In genomic region chr22:19383292-19383691, GRCh38 we compare ENCODE assay signal across 22 cellular contexts. TPM values are rescaled to one million over a fixed set of nuclear protein-coding genes. Genes with fewer than 3 reads are reported as not detected.
DNase-seq lines count a peak whose midpoint lies in the region; ATAC-seq, FAIRE-seq and TF ChIP-seq lines count a peak whose summit lies in the region.
"Had no signal": no experiment of that assay in that cellular context is flagged by ENCODE, and none has a peak within 500 bp of the region (broad histone marks: within the 10 kb centered on the region; RNA-seq: fewer than 3 reads in every experiment).

No MANE protein-coding gene starts in this region.

- no peaks in the 10 kb centered on the region for H3K79me2 ChIP-seq in K562 (ENCODE audit: control insufficient read depth, insufficient read depth, low read length)
- no peaks in the 10 kb centered on the region for H3K79me2 ChIP-seq in mammary epithelial cell (ENCODE audit: insufficient read depth, low read length)

- 86% methylated on average over 9 of the region's 9 CpGs for WGBS in K562 (ENCODE audit: insufficient coverage, low coverage, missing lambda C conversion rate)
- WGBS in mammary epithelial cell (ENCODE audit: low coverage, missing lambda C conversion rate) = 65% methylated on average over 8 of the region's 9 CpGs

- H4K20me1 ChIP-seq in K562 (replicated peaks; ENCODE audit: control insufficient read depth, insufficient read depth, low read length) = 0 out of 2 replicates have a peak, but pooled peaks cover 3% of the 10 kb centered on the region
- H4K20me1 ChIP-seq in mammary epithelial cell (ENCODE audit: insufficient read depth, low read length) = no peaks in the 10 kb centered on the region

- DNase-seq in D341Med (ENCODE audit: low spot score) (peak; percentile 6), K562 (ENCODE audit: extremely low read depth in 1 of 4, low spot score in 3 of 4) (no peak), left lobe of liver (ENCODE audit: low spot score) (peak; percentile 24), progenitor cell of endocrine pancreas (ENCODE audit: low spot score, unreplicated experiment) (no peak), mammary epithelial cell (no peak), A673 (ENCODE audit: low spot score) (no peak), SKM-1 treated with dmso at 0.1 percent for 144 hours (lab: John Stamatoyannopoulos, UW; ENCODE audit: unreplicated experiment) (no peak)
- DNase-seq in stimulated activated naive B cell treated with anti-CD40 and anti-IgM and Interleukin-4, amounts not matched to agents 10 μg/mL and 1 μg/mL and 100 μg/mL, for 72 hours = no peak
- DNase-seq: 8988T; CD4-positive, CD25-positive, alpha-beta regulatory T cell; CD8-positive, alpha-beta memory T cell; COR-L47; HCEC 1CT; IMR-90 had no signal

- FAIRE-seq in K562 (lab: Jason Lieb, UNC) = no peak
- FAIRE-seq: D721Med, G401.6, GM12891, GM19239, H1, HTR-8/SVneo had no signal

- H3K36me3 Mint-ChIP-seq in progenitor cell of endocrine pancreas (ENCODE audit: insufficient read depth) = peaks cover 18% of the 10 kb centered on the region
- peaks cover 30 to 50% of the 10 kb centered on the region in 2 donors for H3K36me3 Mint-ChIP-seq in stimulated activated naive B cell treated with anti-CD40 and anti-IgM and Interleukin-4, amounts not matched to agents 10 μg/mL and 1 μg/mL and 100 μg/mL, for 72 hours

- no peaks in the 10 kb centered on the region for H3K27me3 Mint-ChIP-seq in progenitor cell of endocrine pancreas
- no peaks in the 10 kb centered on the region for H3K27me3 Mint-ChIP-seq in stimulated activated naive B cell treated with anti-CD40 and anti-IgM and Interleukin-4, amounts not matched to agents 10 μg/mL and 1 μg/mL and 100 μg/mL, for 72 hours
- H3K27me3 Mint-ChIP-seq: B cell; CD4-positive, CD25-positive, alpha-beta regulatory T cell had no signal

- TF ChIP-seq CTCF in K562 (IDR thresholded peaks at IDR 0.05 in 2 of 3, conservative IDR thresholded peaks at IDR 0.05 in 1 of 3; ENCODE audit: insufficient read depth in 2 of 3, low read depth in 1 of 3, low read length in 3 of 3) (no peak), progenitor cell of endocrine pancreas (IDR thresholded peaks at IDR 0.05; ENCODE audit: unreplicated experiment) (no peak), mammary epithelial cell (conservative IDR thresholded peaks at IDR 0.05 in 1 of 2, IDR thresholded peaks at IDR 0.05 in 1 of 2; ENCODE audit: extremely low read depth in 1 of 2, insufficient read depth in 1 of 2, low read depth in 1 of 2, low read length in 2 of 2) (no peak), A673 (conservative IDR thresholded peaks at IDR 0.05; ENCODE audit: low read depth, low read length) (no peak)

- H3K36me3 ChIP-seq in K562 (ENCODE audit: control insufficient read depth, insufficient read depth, low read length) (peaks cover 89% of the 10 kb centered on the region), mammary epithelial cell (ENCODE audit: insufficient read depth, low read length) (peaks cover 31% of the 10 kb centered on the region), A673 (ENCODE audit: insufficient read depth, low read length, poor library complexity, severe bottlenecking) (peaks cover 65% of the 10 kb centered on the region)

- BruUV-seq in K562 (replicated peaks; lab: Mats Ljungman, UMichigan) (no TSS peak), mammary epithelial cell (replicated peaks; lab: Mats Ljungman, UMichigan) (no TSS peak), A673 (replicated peaks; lab: Mats Ljungman, UMichigan) (no TSS peak)

- ATAC-seq in K562 = no peak
- no peak for ATAC-seq in left lobe of liver
- no peak for ATAC-seq in stimulated activated naive B cell treated with anti-CD40 and anti-IgM and Interleukin-4, amounts not matched to agents 10 μg/mL and 1 μg/mL and 100 μg/mL, for 72 hours (replicated peaks)

- H3K4me2 ChIP-seq in K562 (ENCODE audit: insufficient read depth, low read length) = no peak overlapping the region
- H3K4me2 ChIP-seq in mammary epithelial cell (ENCODE audit: insufficient read depth, low read depth, low read length) = no peak overlapping the region
- H3K4me2 ChIP-seq: BLaER1 treated with 17β-estradiol and CSF1 and Interleukin-3, amounts not matched to agents 10 nM and 100 nM had no signal

- POLR2A ChIA-PET in K562 (lab: Yijun Ruan, JAX) = interaction anchor here (0.7 to 5.1 kb wide), 5 partner anchors 9 to 43 kb away, joined by 3 to 24 read pairs (median 6); no protein-coding TSS in a partner anchor
- POLR2A ChIA-PET in A673 (lab: Charles Lee; ENCODE audit: low non-redundant PET) = no interaction called here

- H3K9me1 ChIP-seq in K562 (ENCODE audit: control insufficient read depth, insufficient read depth, low read length) = no peaks in the 10 kb centered on the region

- in situ Hi-C loops in K562 (cut with MboI) = no loop called here
- in situ Hi-C loops in mammary epithelial cell (cut with MboI; ENCODE audit: low sequenced_read_pairs in 2 of 2) = no loop called here

- H3K9me3 ChIP-seq in K562 (replicated peaks; ENCODE audit: control insufficient read depth, insufficient read depth, low read depth, low read length) (no peaks in the 10 kb centered on the region), mammary epithelial cell (replicated peaks; ENCODE audit: insufficient read depth, low read length) (no peaks in the 10 kb centered on the region), A673 (ENCODE audit: low read depth, low read length, poor library complexity, severe bottlenecking) (no peaks in the 10 kb centered on the region)
- H3K9me3 ChIP-seq: BLaER1 treated with 17β-estradiol and CSF1 and Interleukin-3, amounts not matched to agents 10 nM and 100 nM had no signal

- dilution Hi-C loops in mammary epithelial cell (cut with HindIII; ENCODE audit: low sequenced_read_pairs) = no loop called here

- H3K9ac ChIP-seq in K562 (ENCODE audit: insufficient read depth in 1 of 2, low read depth in 2 of 2, low read length in 2 of 2) (peak overlapping the region in 1 of 2 experiments; percentile 40; a peak in 1 of 4 replicates), mammary epithelial cell (ENCODE audit: insufficient read depth, low read length) (no peak overlapping the region)
- H3K9ac ChIP-seq: BLaER1 treated with 17β-estradiol and CSF1 and Interleukin-3, amounts not matched to agents 10 nM and 100 nM had no signal

- H2AFZ ChIP-seq in K562 (ENCODE audit: low read depth, low read length) (no peak overlapping the region), mammary epithelial cell (ENCODE audit: low read depth, low read length) (no peak overlapping the region)

- peak overlapping the region; percentile 39 for H3K27ac Mint-ChIP-seq in progenitor cell of endocrine pancreas
- no peak overlapping the region for H3K27ac Mint-ChIP-seq in stimulated activated naive B cell treated with anti-CD40 and anti-IgM and Interleukin-4, amounts not matched to agents 10 μg/mL and 1 μg/mL and 100 μg/mL, for 72 hours
- H3K27ac Mint-ChIP-seq: B cell; CD4-positive, CD25-positive, alpha-beta regulatory T cell had no signal

- intact Hi-C loops in K562 (cut with micrococcal nuclease) = no loop called here
- intact Hi-C loops in mammary epithelial cell (cut with micrococcal nuclease) = no loop called here
- intact Hi-C loops in A673 (cut with micrococcal nuclease; ENCODE audit: unreplicated experiment) = no loop called here

- no peaks in the 10 kb centered on the region for H3K27me3 ChIP-seq in K562 (ENCODE audit: control insufficient read depth in 2 of 2, insufficient read depth in 2 of 2, low read length in 2 of 2)
- H3K27me3 ChIP-seq in mammary epithelial cell (ENCODE audit: insufficient read depth, low read length) = no peaks in the 10 kb centered on the region
- H3K27me3 ChIP-seq in A673 (replicated peaks; ENCODE audit: insufficient read depth, low read depth, low read length, poor library complexity) = no peaks in the 10 kb centered on the region
- H3K27me3 ChIP-seq: BLaER1 treated with 17β-estradiol and CSF1 and Interleukin-3, amounts not matched to agents 10 nM and 100 nM had no signal

- TF ChIP-seq RAD21 in K562 (CRISPR knock-in tag; conservative IDR thresholded peaks at IDR 0.05 in 1 of 2, IDR thresholded peaks at IDR 0.05 in 1 of 2) = no peak

- TF ChIP-seq EP300 in K562 (IDR thresholded peaks at IDR 0.05; ENCODE audit: low read length) = no peak

- H3K4me3 ChIP-seq in K562 = no peak overlapping the region
- no peak overlapping the region for H3K4me3 ChIP-seq in mammary epithelial cell (replicated peaks in 1 of 3; ENCODE audit: insufficient read depth in 1 of 3, low read depth in 2 of 3, low read length in 3 of 3)
- no peak overlapping the region for H3K4me3 ChIP-seq in A673 (ENCODE audit: low read depth, low read length, poor library complexity, severe bottlenecking)
- H3K4me3 ChIP-seq: BLaER1 treated with 17β-estradiol and CSF1 and Interleukin-3, amounts not matched to agents 10 nM and 100 nM had no signal

- no peaks in the 10 kb centered on the region for H3K4me1 Mint-ChIP-seq in progenitor cell of endocrine pancreas (ENCODE audit: low read depth)
- no peaks in the 10 kb centered on the region for H3K4me1 Mint-ChIP-seq in stimulated activated naive B cell treated with anti-CD40 and anti-IgM and Interleukin-4, amounts not matched to agents 10 μg/mL and 1 μg/mL and 100 μg/mL, for 72 hours
- H3K4me1 Mint-ChIP-seq: B cell; CD8-positive, alpha-beta memory T cell had no signal

- H3K27ac ChIP-seq in K562 (ENCODE audit: extremely low read depth, low read depth, low read length) (no peak overlapping the region), mammary epithelial cell (ENCODE audit: insufficient read depth, low read depth, low read length) (no peak overlapping the region), A673 (ENCODE audit: low read depth, low read length, poor library complexity, severe bottlenecking) (no peak overlapping the region)
- H3K27ac ChIP-seq: BLaER1 treated with 17β-estradiol and CSF1 and Interleukin-3, amounts not matched to agents 10 nM and 100 nM had no signal

- no peak overlapping the region for H3K4me3 Mint-ChIP-seq in progenitor cell of endocrine pancreas (ENCODE audit: low read depth)
- H3K4me3 Mint-ChIP-seq in stimulated activated naive B cell treated with anti-CD40 and anti-IgM and Interleukin-4, amounts not matched to agents 10 μg/mL and 1 μg/mL and 100 μg/mL, for 72 hours = no peak overlapping the region
- H3K4me3 Mint-ChIP-seq: B cell; CD4-positive, CD25-positive, alpha-beta regulatory T cell; CD8-positive, alpha-beta memory T cell had no signal

- TF ChIP-seq POLR2A in K562 (conservative IDR thresholded peaks at IDR 0.05) = no peak

- CTCF ChIA-PET in K562 (lab: Yijun Ruan, JAX; ENCODE audit: low intra/inter-chr PET ratio) (no interaction called here), mammary epithelial cell (lab: Charles Lee; ENCODE audit: low non-redundant PET) (no interaction called here), A673 (lab: Charles Lee) (no interaction called here)

- H3K9me3 Mint-ChIP-seq in progenitor cell of endocrine pancreas (ENCODE audit: low read depth) = no peaks in the 10 kb centered on the region
- no peaks in the 10 kb centered on the region for H3K9me3 Mint-ChIP-seq in stimulated activated naive B cell treated with anti-CD40 and anti-IgM and Interleukin-4, amounts not matched to agents 10 μg/mL and 1 μg/mL and 100 μg/mL, for 72 hours
- H3K9me3 Mint-ChIP-seq: CD4-positive, CD25-positive, alpha-beta regulatory T cell; CD8-positive, alpha-beta memory T cell had no signal

- H3K4me1 ChIP-seq in K562 (replicated peaks in 1 of 2; ENCODE audit: control insufficient read depth in 2 of 2, insufficient read depth in 2 of 2, low read length in 2 of 2) (no peaks in the 10 kb centered on the region), mammary epithelial cell (ENCODE audit: insufficient read depth, low read length) (no peaks in the 10 kb centered on the region), A673 (ENCODE audit: insufficient read depth, low read length, poor library complexity, severe bottlenecking) (no peaks in the 10 kb centered on the region)
- H3K4me1 ChIP-seq: BLaER1 treated with 17β-estradiol and CSF1 and Interleukin-3, amounts not matched to agents 10 nM and 100 nM had no signal

RNA-seq across cellular contexts. Expression of gene HIRA, which starts 48.2 kb away (rescaled TPM):
- 103 and 120 TPM in 2 replicates for total RNA-seq in K562 (2011; cell fraction: chromatin; rRNA removed; ENCODE audit: low replicate concordance)
- 79.7 and 81.6 TPM in 2 replicates for total RNA-seq in K562 (2011; cell fraction: nucleolus; rRNA removed)
- total RNA-seq in K562 (2011; cell fraction: nucleoplasm; rRNA removed) = 66.5 and 67.1 TPM in 2 replicates
- total RNA-seq in K562 (2014; rRNA removed) (58.3 and 70.6 TPM in 2 replicates), K562 (2014; rRNA removed; fragmentation: Illumina TruSeq; extraction: Trizol) (53.9 and 54.0 TPM in 2 replicates), K562 (2015; rRNA removed; fragmentation: Illumina TruSeq; extraction: Trizol) (57.5 and 58.4 TPM in 2 replicates), K562 (2021) (115 and 132 TPM in 2 replicates), left lobe of liver (20.2 TPM), progenitor cell of endocrine pancreas (45.3 and 45.9 TPM in 2 replicates), mammary epithelial cell (10 to 100 TPM; 18.2 to 27.3 TPM), A673 (2021) (50.6 and 52.3 TPM in 2 replicates)
- polyA plus RNA-seq in K562 (2011; rRNA removed) (71.7 and 82.2 TPM in 2 replicates), K562 (2014; fragmentation: Illumina TruSeq; extraction: Trizol) (106 and 114 TPM in 2 replicates), K562 (2014; fragmentation: Nextera tagmentation; extraction: Ambion mirVana) (1 to 10 TPM in 1 of 2 experiments, under 1 TPM in 1; 0.96 to 1.2 TPM), K562 (2014; rRNA removed) (80.0 and 80.8 TPM in 2 replicates), mammary epithelial cell (21.0 TPM)
- polyA plus RNA-seq in K562 (2011; cell fraction: cytosol; rRNA removed) = 105 and 109 TPM in 2 replicates
- polyA plus RNA-seq in K562 (2011; cell fraction: nucleus; rRNA removed) = 104 and 124 TPM in 2 replicates
- 91.6 and 91.8 TPM in 2 replicates for polyA plus RNA-seq in K562 (2012)
- polyA minus RNA-seq in K562 (2011; rRNA and poly(A)+ RNA removed) = 93.7 and 126 TPM in 2 replicates
- polyA minus RNA-seq in K562 (2011; cell fraction: cytosol; rRNA and poly(A)+ RNA removed) = 65.3 and 93.4 TPM in 2 replicates
- polyA minus RNA-seq in K562 (2011; cell fraction: nucleus; rRNA and poly(A)+ RNA removed) = 30.3 and 61.3 TPM in 2 replicates
- polyA minus RNA-seq in mammary epithelial cell = 73.5 TPM

RNA-seq across cellular contexts. Expression of gene MRPL40, which starts 49.1 kb away (rescaled TPM):
- 13.9 and 26.1 TPM in 2 replicates for total RNA-seq in K562 (2011; cell fraction: chromatin; rRNA removed; ENCODE audit: low replicate concordance)
- total RNA-seq in K562 (2011; cell fraction: nucleolus; rRNA removed) = 29.0 and 32.5 TPM in 2 replicates
- total RNA-seq in K562 (2011; cell fraction: nucleoplasm; rRNA removed) = 25.1 and 32.0 TPM in 2 replicates
- total RNA-seq in K562 (2014; rRNA removed) = 160 and 182 TPM in 2 replicates
- total RNA-seq in K562 (2014; rRNA removed; fragmentation: Illumina TruSeq; extraction: Trizol) = 208 and 209 TPM in 2 replicates
- 181 and 198 TPM in 2 replicates for total RNA-seq in K562 (2015; rRNA removed; fragmentation: Illumina TruSeq; extraction: Trizol)
- 132 and 144 TPM in 2 replicates for total RNA-seq in K562 (2021)
- polyA plus RNA-seq in K562 (2011; rRNA removed) = 175 and 219 TPM in 2 replicates
- 88.3 and 113 TPM in 2 replicates for polyA plus RNA-seq in K562 (2011; cell fraction: cytosol; rRNA removed)
- 34.6 and 66.5 TPM in 2 replicates for polyA plus RNA-seq in K562 (2011; cell fraction: nucleus; rRNA removed)
- 159 TPM in 2 replicates for polyA plus RNA-seq in K562 (2012)
- 197 and 237 TPM in 2 replicates for polyA plus RNA-seq in K562 (2014; fragmentation: Illumina TruSeq; extraction: Trizol)
- 100 to 1,000 TPM; 601 to 652 TPM for polyA plus RNA-seq in K562 (2014; fragmentation: Nextera tagmentation; extraction: Ambion mirVana)
- polyA plus RNA-seq in K562 (2014; rRNA removed) = 223 TPM in 2 replicates
- polyA minus RNA-seq in K562 (2011; rRNA and poly(A)+ RNA removed) = 52.5 and 73.2 TPM in 2 replicates
- polyA minus RNA-seq in K562 (2011; cell fraction: cytosol; rRNA and poly(A)+ RNA removed) = 31.3 and 34.3 TPM in 2 replicates
- 12.0 and 31.3 TPM in 2 replicates for polyA minus RNA-seq in K562 (2011; cell fraction: nucleus; rRNA and poly(A)+ RNA removed)
- 27.8 TPM for total RNA-seq in left lobe of liver
- 20.7 and 23.6 TPM in 2 replicates for total RNA-seq in progenitor cell of endocrine pancreas
- total RNA-seq in mammary epithelial cell = 10 to 100 TPM; 22.8 to 40.0 TPM
- polyA plus RNA-seq in mammary epithelial cell = 34.8 TPM
- 15.5 TPM for polyA minus RNA-seq in mammary epithelial cell
- 21.9 and 23.1 TPM in 2 replicates for total RNA-seq in A673 (2021)

Comparison
In these comparisons a context has a peak if more than half of its experiments do, and no peak if none do; other contexts are left out.
1. DNase-seq: peak in D341Med (single experiment) and left lobe of liver (single experiment); none in K562 (0 of 4), progenitor cell of endocrine pancreas (single experiment), mammary epithelial cell (single experiment), A673 (single experiment), SKM-1 treated with dmso at 0.1 percent for 144 hours (single experiment) and stimulated activated naive B cell treated with anti-CD40 and anti-IgM and Interleukin-4, amounts not matched to agents 10 μg/mL and 1 μg/mL and 100 μg/mL, for 72 hours (single experiment).